9 cellular contexts compared by ENCODE assay signal in the genomic region with DNA sequence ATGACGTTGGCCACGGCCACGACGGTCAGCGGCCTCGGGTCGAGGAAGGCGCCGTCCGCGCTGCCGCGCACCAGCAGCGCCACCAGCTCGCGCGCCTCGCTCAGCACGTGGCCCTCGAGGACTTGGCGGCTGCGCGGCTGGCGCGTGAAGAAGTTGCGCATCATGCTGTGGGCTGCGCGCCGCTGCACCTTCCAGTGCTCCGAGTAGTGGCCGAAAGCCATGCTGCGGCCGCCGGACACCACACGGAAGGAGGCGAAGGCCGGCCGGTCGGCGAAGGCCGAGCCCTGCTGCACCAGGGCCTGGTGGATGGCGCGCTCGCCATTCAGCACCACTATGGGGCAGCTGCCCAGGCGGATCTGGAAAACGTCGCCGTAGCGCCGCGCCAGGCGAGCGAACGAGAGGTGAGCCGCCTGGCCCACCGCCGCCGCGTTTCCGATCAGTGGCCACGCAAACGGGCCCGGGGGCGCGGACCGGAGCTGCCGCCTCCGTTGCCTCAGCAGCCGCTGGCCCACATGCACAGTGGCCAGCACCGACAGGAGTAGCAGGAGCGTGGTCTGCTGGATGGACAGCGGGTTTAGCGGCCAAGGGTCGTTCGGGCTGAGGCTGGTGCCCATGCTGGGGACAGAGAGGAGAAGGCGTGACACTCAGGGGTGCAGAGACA. TPM values are rescaled to one million over a fixed set of nuclear protein-coding genes. Genes with fewer than 3 reads are reported as not detected.
DNase-seq lines count a peak whose midpoint lies in the region; ATAC-seq, FAIRE-seq and TF ChIP-seq lines count a peak whose summit lies in the region.
"Had no signal": no experiment of that assay in that cellular context is flagged by ENCODE, and none has a peak within 500 bp of the region (broad histone marks: within the 10 kb centered on the region; RNA-seq: fewer than 3 reads in every experiment).

No MANE protein-coding gene starts in this region.

- POLR2A ChIA-PET in GM10248 (lab: Yijun Ruan, JAX): no interaction called here
- POLR2A ChIA-PET in activated CD4-positive, alpha-beta memory T cell treated with anti-CD3 and anti-CD28 coated beads, Interleukin-2, amount 10 ng/mL, durations not matched to agents 7 days and 5 days (lab: Charles Lee): interaction anchor here (1.4 to 2.1 kb wide), 3 partner anchors 21 to 38 kb away, joined by 3 to 14 read pairs (median 9); no protein-coding TSS in a partner anchor

- ATAC-seq in HG02840 (IDR thresholded peaks at IDR 0.05; ENCODE audit: low FRiP score, unreplicated experiment): no peak
- no peak for ATAC-seq in GM21737 (IDR thresholded peaks at IDR 0.05; ENCODE audit: unreplicated experiment)

- H3K36me3 Mint-ChIP-seq in activated CD4-positive, alpha-beta memory T cell treated with anti-CD3 and anti-CD28 coated beads, Interleukin-2, amount 10 ng/mL, durations not matched to agents 7 days and 5 days (ENCODE audit: low read depth): peaks cover 27% of the 10 kb centered on the region

- CTCF ChIA-PET in GM10248 (lab: Yijun Ruan, JAX): interaction anchor here (1.0 to 3.8 kb wide), 5 partner anchors 17 to 151 kb away, joined by 3 to 17 read pairs (median 9); a partner anchor contains a TSS
- CTCF ChIA-PET in activated CD4-positive, alpha-beta memory T cell treated with anti-CD3 and anti-CD28 coated beads, Interleukin-2, amount 10 ng/mL, durations not matched to agents 7 days and 5 days (lab: Charles Lee): interaction anchor here (2.3 kb wide), 1 partner anchor 41 kb away, joined by 11 read pairs; no protein-coding TSS in a partner anchor

- DNase-seq in GM10248 (ENCODE audit: extremely low spot score) (peak; percentile 25), foreskin melanocyte (peak; percentile 29), ovary (peak in 4 of 5 donors; percentile 34 to 54 (median 42)), NCI-H1694 treated with DMSO at 0.1 percent for 48 hours (lab: John Stamatoyannopoulos, UW) (no peak), urothelium cell line (ENCODE audit: low spot score) (no peak)
- no peak for DNase-seq in activated CD4-positive, alpha-beta memory T cell treated with anti-CD3 and anti-CD28 coated beads, Interleukin-2, amount 10 ng/mL, durations not matched to agents 7 days and 5 days
- DNase-seq: NCI-H1048 had no signal

- H3K27ac Mint-ChIP-seq in activated CD4-positive, alpha-beta memory T cell treated with anti-CD3 and anti-CD28 coated beads, Interleukin-2, amount 10 ng/mL, durations not matched to agents 7 days and 5 days: peak overlapping the region; percentile 47

- peaks cover 3% of the 10 kb centered on the region for H3K4me1 ChIP-seq in ovary (ENCODE audit: insufficient read depth)

- no peak for TF ChIP-seq EP300 in ovary (IDR thresholded peaks at IDR 0.05)

- FAIRE-seq in urothelium cell line (lab: Jason Lieb, UNC): no peak

- H3K27ac ChIP-seq in ovary: peak overlapping the region; percentile 16 to 52

- 4 to 5% (median 5%) methylated on average over 14 to 76 of the region's 76 CpGs for WGBS in ovary, 3 donors

- intact Hi-C loops in ovary (cut with DNase I): loop anchor here (5.0 to 10.0 kb wide), 5 partner anchors 90 to 202 kb away; no protein-coding TSS in a partner anchor

- peak overlapping the region; percentile 72 for H3K4me3 Mint-ChIP-seq in activated CD4-positive, alpha-beta memory T cell treated with anti-CD3 and anti-CD28 coated beads, Interleukin-2, amount 10 ng/mL, durations not matched to agents 7 days and 5 days

- H3K27me3 ChIP-seq in ovary: no peaks in the 10 kb centered on the region

- peaks cover 45% of the 10 kb centered on the region for H3K4me1 Mint-ChIP-seq in activated CD4-positive, alpha-beta memory T cell treated with anti-CD3 and anti-CD28 coated beads, Interleukin-2, amount 10 ng/mL, durations not matched to agents 7 days and 5 days

- TF ChIP-seq POLR2A in ovary (IDR thresholded peaks at IDR 0.05): no peak

- no peaks in the 10 kb centered on the region for H3K36me3 ChIP-seq in ovary

- TF ChIP-seq CTCF in GM10248 (IDR thresholded peaks at IDR 0.05; ENCODE audit: control extremely low read depth, extremely low read depth, low read depth, missing control alignments): no peak
- no peak for TF ChIP-seq CTCF in ovary (IDR thresholded peaks at IDR 0.05)

- peak overlapping the region; percentile 44 for H3K4me3 ChIP-seq in ovary

- peaks cover 50% of the 10 kb centered on the region for H3K27me3 Mint-ChIP-seq in activated CD4-positive, alpha-beta memory T cell treated with anti-CD3 and anti-CD28 coated beads, Interleukin-2, amount 10 ng/mL, durations not matched to agents 7 days and 5 days

- no peaks in the 10 kb centered on the region for H3K9me3 ChIP-seq in ovary

- peaks cover 2% of the 10 kb centered on the region for H3K9me3 Mint-ChIP-seq in activated CD4-positive, alpha-beta memory T cell treated with anti-CD3 and anti-CD28 coated beads, Interleukin-2, amount 10 ng/mL, durations not matched to agents 7 days and 5 days

RNA-seq across cellular contexts. Expression of a gene that starts 1.0 kb away (rescaled TPM):
- 10 to 100 TPM; 17.1 to 19.4 TPM for total RNA-seq in activated CD4-positive, alpha-beta memory T cell treated with anti-CD3 and anti-CD28 coated beads, Interleukin-2, amount 10 ng/mL, durations not matched to agents 7 days and 5 days
- 10 to 100 TPM in 4 of 7 donors, 1 to 10 TPM in 3; 5.4 to 34.5 (median 12.5) TPM for total RNA-seq in ovary
- 10 to 100 TPM; 11.7 to 24.5 TPM for polyA plus RNA-seq in ovary

Comparison
In these comparisons a context has a peak if more than half of its experiments do, and no peak if none do; other contexts are left out.
1. DNase-seq: peak in GM10248 (single experiment), foreskin melanocyte (single experiment) and ovary (4 of 5); none in activated CD4-positive, alpha-beta memory T cell treated with anti-CD3 and anti-CD28 coated beads, Interleukin-2, amount 10 ng/mL, durations not matched to agents 7 days and 5 days (single experiment), NCI-H1694 treated with DMSO at 0.1 percent for 48 hours (single experiment) and urothelium cell line (single experiment).